ENCODE assay signal across 7 cellular contexts in genomic region chr11:121451982-121452608, GRCh38. TPM values are rescaled to one million over a fixed set of nuclear protein-coding genes. Genes with fewer than 3 reads are reported as not detected.
A peak's percentile ranks its signal among the peaks of the same experiment; 100 is the strongest.
DNase-seq lines count a peak whose midpoint lies in the region; ATAC-seq and TF ChIP-seq lines count a peak whose summit lies in the region.

SORL1 (plus strand) TSS chr11:121452314; CDS start chr11:121452332, 18 bp downstream.

- no peaks in the 10 kb centered on the region for H3K36me3 ChIP-seq in liver (ENCODE audit: control insufficient read depth in 4 of 4, insufficient read depth in 3 of 4, low read depth in 1 of 4, low read length in 3 of 4)

- peak; percentile 42 for ATAC-seq in HG02571 (IDR thresholded peaks at IDR 0.05; ENCODE audit: unreplicated experiment)

- H3K4me3 ChIP-seq in liver (ENCODE audit: low read depth in 1 of 3, low read length in 3 of 3), result peak within 1 kb of the TSS; percentile 75 to 92 (median 77)

- intact Hi-C loops in activated CD4-positive, alpha-beta T cell treated with anti-CD3 and anti-CD28 coated beads, Interleukin-2, amount 10 ng/mL, durations not matched to agents 24 days and 14 days (cut with micrococcal nuclease), result loop anchor here (1.0 to 5.0 kb wide), 4 partner anchors 30 to 139 kb away; no protein-coding TSS in a partner anchor

- H3K27ac Mint-ChIP-seq in activated CD4-positive, alpha-beta T cell treated with anti-CD3 and anti-CD28 coated beads, Interleukin-2, amount 10 ng/mL, durations not matched to agents 24 days and 14 days, result peak within 1 kb of the TSS; percentile 99

- no peaks in the 10 kb centered on the region for H3K9me3 ChIP-seq in liver (ENCODE audit: control insufficient read depth in 4 of 4, low read length in 3 of 4)

- TF ChIP-seq CTCF in GM12874 (IDR thresholded peaks at IDR 0.05; ENCODE audit: insufficient read depth, low read depth, low read length) (peak; percentile 84), liver (IDR thresholded peaks at IDR 0.05; ENCODE audit: low read depth, low read length, missing input control) (peak; percentile 63)

- DNase-seq in NCI-H128 (lab: John Stamatoyannopoulos, UW; ENCODE audit: unreplicated experiment), result peak; percentile 29
- peak; percentile 92 for DNase-seq in activated CD4-positive, alpha-beta T cell treated with anti-CD3 and anti-CD28 coated beads, Interleukin-2, amount 10 ng/mL, durations not matched to agents 24 days and 14 days
- peak; percentile 30 for DNase-seq in dedifferentiated amniotic fluid mesenchymal stem cell (ENCODE audit: extremely low spot score)
- DNase-seq in stimulated activated CD4-positive, alpha-beta T cell treated with anti-CD3 and anti-CD28 coated beads, Interleukin-4, amount 100 ng/mL, for 4 hours, result peak; percentile 69 to 73

- peak within 1 kb of the TSS; percentile 93 for H3K4me3 Mint-ChIP-seq in activated CD4-positive, alpha-beta T cell treated with anti-CD3 and anti-CD28 coated beads, Interleukin-2, amount 10 ng/mL, durations not matched to agents 24 days and 14 days

- H3K4me1 Mint-ChIP-seq in activated CD4-positive, alpha-beta T cell treated with anti-CD3 and anti-CD28 coated beads, Interleukin-2, amount 10 ng/mL, durations not matched to agents 24 days and 14 days, result peaks cover 78% of the 10 kb centered on the region

- TF ChIP-seq RAD21 in liver (IDR thresholded peaks at IDR 0.05), result peak; percentile 17 to 69

- peaks cover 8 to 46% (median 31%) of the 10 kb centered on the region in 4 donors for H3K4me1 ChIP-seq in liver (ENCODE audit: control insufficient read depth in 4 of 4, insufficient read depth in 4 of 4, low read length in 3 of 4)

- no peaks in the 10 kb centered on the region for H3K27me3 Mint-ChIP-seq in activated CD4-positive, alpha-beta T cell treated with anti-CD3 and anti-CD28 coated beads, Interleukin-2, amount 10 ng/mL, durations not matched to agents 24 days and 14 days

- peak within 1 kb of the TSS; percentile 95 to 96 for H3K27ac ChIP-seq in liver (ENCODE audit: low read depth in 1 of 2, low read length in 2 of 2)

- no peaks in the 10 kb centered on the region for H3K9me3 Mint-ChIP-seq in activated CD4-positive, alpha-beta T cell treated with anti-CD3 and anti-CD28 coated beads, Interleukin-2, amount 10 ng/mL, durations not matched to agents 24 days and 14 days

- peaks cover 30% of the 10 kb centered on the region for H3K36me3 Mint-ChIP-seq in activated CD4-positive, alpha-beta T cell treated with anti-CD3 and anti-CD28 coated beads, Interleukin-2, amount 10 ng/mL, durations not matched to agents 24 days and 14 days (ENCODE audit: low read depth)

- H3K27me3 ChIP-seq in liver (ENCODE audit: control insufficient read depth in 4 of 4, insufficient read depth in 4 of 4, low read length in 3 of 4), result no peaks in the 10 kb centered on the region

- WGBS in liver, result under 1% methylated on average over 89 of the region's 89 CpGs

- peak within 1 kb of the TSS; percentile 92 to 99 for H3K9ac ChIP-seq in liver (ENCODE audit: low read depth in 1 of 2, low read length in 2 of 2)

TF ChIP-seq in liver, 16 proteins besides CTCF, POLR2A, EP300 and RAD21:
- TF ChIP-seq ATF3 (IDR thresholded peaks at IDR 0.05), result no peak
- peak; percentile 88 for TF ChIP-seq YY1 (IDR thresholded peaks at IDR 0.05)

RNA-seq across cellular contexts. Expression of gene SORL1, which starts in this region (rescaled TPM):
- total RNA-seq in activated CD4-positive, alpha-beta T cell treated with anti-CD3 and anti-CD28 coated beads, Interleukin-2, amount 10 ng/mL, durations not matched to agents 24 days and 14 days, result 28.4 and 30.3 TPM in 2 replicates
- total RNA-seq in liver, result 100 to 1,000 TPM in 1 of 2 donors, 10 to 100 TPM in 1; 26.9 to 124 TPM
- 10 to 100 TPM; 14.6 to 23.8 TPM for polyA plus RNA-seq in liver

Comparison
In these comparisons a context has a peak if more than half of its experiments do, and no peak if none do; other contexts are left out.
1. Peak in every context shown above with its lines: DNase-seq, ATAC-seq, H3K4me3 ChIP-seq and H3K27ac ChIP-seq.
2. DNase-seq: peak in every context shown above with its lines; median percentile 92 in activated CD4-positive, alpha-beta T cell treated with anti-CD3 and anti-CD28 coated beads, Interleukin-2, amount 10 ng/mL, durations not matched to agents 24 days and 14 days; 71 in stimulated activated CD4-positive, alpha-beta T cell treated with anti-CD3 and anti-CD28 coated beads, Interleukin-4, amount 100 ng/mL, for 4 hours; 30 in dedifferentiated amniotic fluid mesenchymal stem cell; 29 in NCI-H128.